ENCODE assay signal across 8 cellular contexts in the genomic region with DNA sequence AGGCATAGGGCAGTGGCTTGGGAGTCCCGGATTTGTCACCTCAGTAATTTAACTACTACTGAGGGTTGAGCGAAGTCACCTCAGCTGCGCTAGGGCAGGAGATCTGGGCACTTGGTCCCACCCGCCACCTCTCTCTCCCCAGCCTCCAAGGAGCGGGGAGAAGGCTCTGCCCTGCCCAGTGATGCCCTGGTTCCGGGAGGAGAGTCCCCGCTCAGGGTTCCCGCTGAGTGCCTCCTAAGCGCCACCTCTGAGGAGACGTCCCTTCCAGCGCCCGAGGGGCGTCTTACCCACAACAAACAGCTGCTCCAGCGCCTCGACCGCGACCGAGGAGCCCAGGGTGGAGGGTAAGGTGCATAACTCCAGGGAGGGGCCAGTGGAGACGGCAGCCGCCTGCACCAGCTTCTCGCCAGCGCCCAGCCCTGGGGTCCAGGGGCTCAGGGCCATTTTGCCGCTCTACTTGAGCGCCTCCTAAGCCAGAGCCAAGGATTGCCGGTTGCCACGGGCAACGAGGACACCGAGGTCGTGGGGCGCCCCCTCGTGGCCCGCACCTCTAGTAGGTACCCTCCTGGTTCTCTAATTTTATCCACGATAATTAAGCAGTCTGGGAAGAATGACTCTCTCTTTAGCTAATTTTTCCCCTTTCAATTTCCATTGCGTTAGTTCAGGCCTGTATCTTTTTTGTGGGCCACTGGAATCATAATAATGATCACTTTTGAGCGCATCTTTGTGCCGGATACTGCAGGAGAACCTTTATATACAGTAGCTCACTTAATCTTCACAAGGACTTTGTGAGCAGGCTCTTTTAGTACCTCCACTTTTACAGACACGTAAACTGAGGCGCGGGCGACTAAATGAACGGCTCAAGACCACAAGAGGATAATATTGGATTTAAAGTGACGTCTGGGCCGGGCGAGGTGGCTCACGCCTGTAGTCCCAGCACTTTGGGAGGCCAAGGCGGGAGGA. TPM values are rescaled to one million over a fixed set of nuclear protein-coding genes. Genes with fewer than 3 reads are reported as not detected.
DNase-seq lines count a peak whose midpoint lies in the region; ATAC-seq and TF ChIP-seq lines count a peak whose summit lies in the region.

A gene (minus strand): TSS at position 481 of the 963 bp plus-strand sequence. CDS start 37 bp downstream, at position 444.

- no peaks in the 10 kb centered on the region for H3K9me3 ChIP-seq in liver (ENCODE audit: control insufficient read depth in 4 of 4, low read length in 3 of 4)

- peaks cover 5% of the 10 kb centered on the region for H3K4me1 Mint-ChIP-seq in activated CD4-positive, alpha-beta T cell treated with anti-CD3 and anti-CD28 coated beads, Interleukin-2, amount 10 ng/mL, durations not matched to agents 7 days and 5 days

- no peak within 1 kb of the TSS for H3K27ac Mint-ChIP-seq in activated CD4-positive, alpha-beta T cell treated with anti-CD3 and anti-CD28 coated beads, Interleukin-2, amount 10 ng/mL, durations not matched to agents 7 days and 5 days

- POLR2A ChIA-PET in activated CD4-positive, alpha-beta T cell treated with anti-CD3 and anti-CD28 coated beads, Interleukin-2, amount 10 ng/mL, durations not matched to agents 7 days and 5 days (lab: Charles Lee): no interaction called here

- H3K4me3 ChIP-seq in ACC112 (ENCODE audit: low read depth, low read length): peak within 1 kb of the TSS; percentile 78
- H3K4me3 ChIP-seq in dorsolateral prefrontal cortex: peak within 1 kb of the TSS; percentile 26 to 84 (median 65)
- H3K4me3 ChIP-seq in liver (ENCODE audit: low read depth in 1 of 3, low read length in 3 of 3): peak within 1 kb of the TSS in 2 of 3 donors; percentile 31 to 35

- intact Hi-C loops in dorsolateral prefrontal cortex (cut with DNase I): loop anchor here in 1 of 2 donors (5.0 to 10.0 kb wide), 2 partner anchors 92 to 449 kb away; a partner anchor contains a TSS

- peak; percentile 54 to 88 (median 78) for TF ChIP-seq CTCF in dorsolateral prefrontal cortex (IDR thresholded peaks at IDR 0.05 in 54 of 56, conservative IDR thresholded peaks at IDR 0.05 in 2 of 56; ENCODE audit: low read depth in 1 of 56, partially characterized antibody in 56 of 56)
- peak; percentile 60 for TF ChIP-seq CTCF in liver (IDR thresholded peaks at IDR 0.05; ENCODE audit: low read depth, low read length, missing input control)

- no peaks in the 10 kb centered on the region for H3K79me2 ChIP-seq in ACC112 (ENCODE audit: control insufficient read depth, insufficient read depth, low read length, unreplicated experiment)

- H3K4me1 ChIP-seq in ACC112 (ENCODE audit: control insufficient read depth, insufficient read depth, low read length, unreplicated experiment) (no peaks in the 10 kb centered on the region), liver (ENCODE audit: control insufficient read depth in 4 of 4, insufficient read depth in 4 of 4, low read length in 3 of 4) (peaks cover 4 to 10% (median 7%) of the 10 kb centered on the region in 4 donors)

- H3K36me3 ChIP-seq in ACC112 (ENCODE audit: insufficient read depth, low read length) (no peaks in the 10 kb centered on the region), liver (ENCODE audit: control insufficient read depth in 4 of 4, insufficient read depth in 3 of 4, low read depth in 1 of 4, low read length in 3 of 4) (no peaks in the 10 kb centered on the region)

- H3K27me3 ChIP-seq in ACC112 (ENCODE audit: insufficient read depth, low read length) (0 out of 2 replicates have a peak, but pooled peaks cover 1% of the 10 kb centered on the region), dorsolateral prefrontal cortex (no peaks in the 10 kb centered on the region), liver (ENCODE audit: control insufficient read depth in 4 of 4, insufficient read depth in 4 of 4, low read length in 3 of 4) (peaks cover 0 to 5% (median 3%) of the 10 kb centered on the region in 4 donors)

- peak; percentile 63 to 77 for TF ChIP-seq RAD21 in liver (IDR thresholded peaks at IDR 0.05)

- peak within 1 kb of the TSS; percentile 52 for H3K4me3 Mint-ChIP-seq in activated CD4-positive, alpha-beta T cell treated with anti-CD3 and anti-CD28 coated beads, Interleukin-2, amount 10 ng/mL, durations not matched to agents 7 days and 5 days

- no peak within 1 kb of the TSS for H3K9ac ChIP-seq in liver (ENCODE audit: low read depth in 1 of 2, low read length in 2 of 2)

- H3K27ac ChIP-seq in ACC112 (ENCODE audit: low read depth, low read length): no peak within 1 kb of the TSS
- H3K27ac ChIP-seq in dorsolateral prefrontal cortex: peak within 1 kb of the TSS in 12 of 59 donors; percentile 2 to 77 (median 48)
- H3K27ac ChIP-seq in liver (ENCODE audit: low read depth in 1 of 2, low read length in 2 of 2): no peak within 1 kb of the TSS

- H2AFZ ChIP-seq in ACC112 (ENCODE audit: low read length, unreplicated experiment): peak within 1 kb of the TSS; percentile 55

- ATAC-seq in GM18520 (IDR thresholded peaks at IDR 0.05; ENCODE audit: unreplicated experiment): peak; percentile 83
- peak; percentile 98 for ATAC-seq in HG03066 (IDR thresholded peaks at IDR 0.05; ENCODE audit: low read depth, unreplicated experiment)

- no peaks in the 10 kb centered on the region for H3K36me3 Mint-ChIP-seq in activated CD4-positive, alpha-beta T cell treated with anti-CD3 and anti-CD28 coated beads, Interleukin-2, amount 10 ng/mL, durations not matched to agents 7 days and 5 days (ENCODE audit: low read depth)

- peaks cover 19% of the 10 kb centered on the region for H3K27me3 Mint-ChIP-seq in activated CD4-positive, alpha-beta T cell treated with anti-CD3 and anti-CD28 coated beads, Interleukin-2, amount 10 ng/mL, durations not matched to agents 7 days and 5 days

- WGBS in liver: 18% methylated on average over 46 of the region's 46 CpGs

- H3K9me3 Mint-ChIP-seq in activated CD4-positive, alpha-beta T cell treated with anti-CD3 and anti-CD28 coated beads, Interleukin-2, amount 10 ng/mL, durations not matched to agents 7 days and 5 days: no peaks in the 10 kb centered on the region

- CTCF ChIA-PET in activated CD4-positive, alpha-beta T cell treated with anti-CD3 and anti-CD28 coated beads, Interleukin-2, amount 10 ng/mL, durations not matched to agents 7 days and 5 days (lab: Charles Lee): interaction anchor here (0.7 to 1.6 kb wide), 10 partner anchors 9 to 69 kb away, joined by 3 to 11 read pairs (median 4); no protein-coding TSS in a partner anchor

- DNase-seq in NCI-H2227 (lab: John Stamatoyannopoulos, UW; ENCODE audit: unreplicated experiment): peak; percentile 96
- DNase-seq in activated CD4-positive, alpha-beta T cell treated with anti-CD3 and anti-CD28 coated beads, Interleukin-2, amount 10 ng/mL, durations not matched to agents 7 days and 5 days: peak; percentile 84
- DNase-seq in dorsolateral prefrontal cortex: peak; percentile 82 to 95 (median 86)
- DNase-seq in stimulated activated CD4-positive, alpha-beta T cell treated with anti-CD3 and anti-CD28 coated beads, Interleukin-2, amount 100 ng/mL, for 48 hours: peak; percentile 69 to 82

TF ChIP-seq in liver, 16 proteins besides CTCF, POLR2A, EP300 and RAD21 (continues in another document):
- TF ChIP-seq, protein P1, sequence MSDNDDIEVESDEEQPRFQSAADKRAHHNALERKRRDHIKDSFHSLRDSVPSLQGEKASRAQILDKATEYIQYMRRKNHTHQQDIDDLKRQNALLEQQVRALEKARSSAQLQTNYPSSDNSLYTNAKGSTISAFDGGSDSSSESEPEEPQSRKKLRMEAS (IDR thresholded peaks at IDR 0.05): no peak
- TF ChIP-seq JUND (IDR thresholded peaks at IDR 0.05) (no peak), HNF4G (IDR thresholded peaks at IDR 0.05) (no peak), FOXA1 (IDR thresholded peaks at IDR 0.05) (no peak), RXRA (IDR thresholded peaks at IDR 0.05) (no peak), NR2F2 (IDR thresholded peaks at IDR 0.05) (no peak), YY1 (IDR thresholded peaks at IDR 0.05) (no peak), TAF1 (conservative IDR thresholded peaks at IDR 0.05) (no peak), EGR1 (IDR thresholded peaks at IDR 0.05; ENCODE audit: low read depth in 2 of 2) (no peak), HNF4A (conservative IDR thresholded peaks at IDR 0.05) (no peak), GABPA (IDR thresholded peaks at IDR 0.05 in 1 of 2, conservative IDR thresholded peaks at IDR 0.05 in 1 of 2) (no peak)
- TF ChIP-seq, protein P2, sequence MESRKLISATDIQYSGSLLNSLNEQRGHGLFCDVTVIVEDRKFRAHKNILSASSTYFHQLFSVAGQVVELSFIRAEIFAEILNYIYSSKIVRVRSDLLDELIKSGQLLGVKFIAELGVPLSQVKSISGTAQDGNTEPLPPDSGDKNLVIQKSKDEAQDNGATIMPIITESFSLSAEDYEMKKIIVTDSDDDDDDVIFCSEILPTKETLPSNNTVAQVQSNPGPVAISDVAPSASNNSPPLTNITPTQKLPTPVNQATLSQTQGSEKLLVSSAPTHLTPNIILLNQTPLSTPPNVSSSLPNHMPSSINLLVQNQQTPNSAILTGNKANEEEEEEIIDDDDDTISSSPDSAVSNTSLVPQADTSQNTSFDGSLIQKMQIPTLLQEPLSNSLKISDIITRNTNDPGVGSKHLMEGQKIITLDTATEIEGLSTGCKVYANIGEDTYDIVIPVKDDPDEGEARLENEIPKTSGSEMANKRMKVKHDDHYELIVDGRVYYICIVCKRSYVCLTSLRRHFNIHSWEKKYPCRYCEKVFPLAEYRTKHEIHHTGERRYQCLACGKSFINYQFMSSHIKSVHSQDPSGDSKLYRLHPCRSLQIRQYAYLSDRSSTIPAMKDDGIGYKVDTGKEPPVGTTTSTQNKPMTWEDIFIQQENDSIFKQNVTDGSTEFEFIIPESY (IDR thresholded peaks at IDR 0.05): no peak
- TF ChIP-seq, protein P3, sequence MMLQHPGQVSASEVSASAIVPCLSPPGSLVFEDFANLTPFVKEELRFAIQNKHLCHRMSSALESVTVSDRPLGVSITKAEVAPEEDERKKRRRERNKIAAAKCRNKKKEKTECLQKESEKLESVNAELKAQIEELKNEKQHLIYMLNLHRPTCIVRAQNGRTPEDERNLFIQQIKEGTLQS (IDR thresholded peaks at IDR 0.05): no peak

RNA-seq across cellular contexts. Expression of the gene that starts here (rescaled TPM):
- total RNA-seq in activated CD4-positive, alpha-beta T cell treated with anti-CD3 and anti-CD28 coated beads, Interleukin-2, amount 10 ng/mL, durations not matched to agents 7 days and 5 days: not detected
- total RNA-seq in dorsolateral prefrontal cortex (1 to 10 TPM in 119 of 120 experiments, under 1 TPM in 1; 0.84 to 8.3 (median 3.7) TPM), liver (not detected)
- polyA plus RNA-seq in liver: not detected

Comparison
In these comparisons a context has a peak if more than half of its experiments do, and no peak if none do; other contexts are left out.
1. Peak in DNase-seq in activated CD4-positive, alpha-beta T cell treated with anti-CD3 and anti-CD28 coated beads, Interleukin-2, amount 10 ng/mL, durations not matched to agents 7 days and 5 days; RNA of the gene not detected or under 1 TPM.